Comparison of ENCODE assay signal across 9 cellular contexts in the genomic region with DNA sequence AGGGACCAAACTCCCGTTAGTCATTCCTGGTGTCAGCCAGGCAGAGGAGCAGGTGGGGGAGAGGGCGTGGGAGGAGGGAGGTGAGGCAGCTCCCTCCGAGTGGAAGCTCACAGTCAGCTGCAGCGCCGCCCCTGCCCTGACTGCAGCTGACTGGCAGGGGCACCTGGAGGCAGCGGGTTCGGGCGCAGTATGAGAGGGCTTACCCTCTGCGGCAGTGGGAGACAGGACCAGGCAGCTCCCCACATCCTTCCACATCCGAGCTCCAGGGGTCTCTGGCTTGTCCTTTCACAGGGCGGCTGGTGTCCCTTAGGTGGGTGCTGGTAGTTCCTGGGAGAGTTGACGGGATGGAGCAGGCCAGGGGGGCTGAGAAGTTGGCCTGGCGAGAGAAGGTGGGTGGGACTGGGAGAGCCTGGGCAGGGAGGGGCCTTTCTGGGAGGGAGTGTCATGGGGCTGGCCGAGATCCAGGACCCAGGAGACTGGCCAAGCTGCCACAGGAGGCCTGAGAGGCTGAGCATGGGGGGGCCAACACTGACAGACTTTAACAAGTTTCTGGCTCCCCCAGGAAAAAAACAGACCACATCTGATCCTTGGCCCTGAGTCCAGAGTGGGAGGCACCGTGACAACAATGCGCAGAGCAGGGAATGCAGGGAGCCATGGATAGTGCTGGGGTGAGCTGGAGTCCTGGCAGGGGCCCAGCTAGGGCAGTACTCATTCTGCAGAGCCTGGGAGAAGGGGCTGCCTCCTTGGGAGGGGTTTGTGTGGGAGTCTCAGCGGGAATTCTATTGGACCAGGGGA. TPM values are rescaled to one million over a fixed set of nuclear protein-coding genes. Genes with fewer than 3 reads are reported as not detected.
DNase-seq lines count a peak whose midpoint lies in the region; ATAC-seq, FAIRE-seq and TF ChIP-seq lines count a peak whose summit lies in the region.
"Had no signal": no experiment of that assay in that cellular context is flagged by ENCODE, and none has a peak within 500 bp of the region (broad histone marks: within the 10 kb centered on the region; RNA-seq: fewer than 3 reads in every experiment).

No MANE protein-coding gene starts in this region.

- peak overlapping the region; percentile 43 to 48 for H3K27ac ChIP-seq in kidney (ENCODE audit: low read depth in 2 of 2, low read length in 2 of 2)
- H3K27ac ChIP-seq: PC-9 had no signal

- H3K4me1 ChIP-seq in kidney (ENCODE audit: control insufficient read depth in 1 of 2, insufficient read depth in 1 of 2, low read depth in 1 of 2, low read length in 2 of 2): peaks cover 31 to 55% of the 10 kb centered on the region in 2 donors

- no peak for TF ChIP-seq CTCF in kidney (IDR thresholded peaks at IDR 0.05; ENCODE audit: borderline replicate concordance, extremely low read depth, insufficient read depth)

- H3K4me1 Mint-ChIP-seq in activated CD4-positive, alpha-beta T cell treated with anti-CD3 and anti-CD28 coated beads for 36 hours: peaks cover 87% of the 10 kb centered on the region
- peaks cover 92% of the 10 kb centered on the region for H3K4me1 Mint-ChIP-seq in activated naive CD8-positive, alpha-beta T cell treated with anti-CD3 and anti-CD28 coated beads, Interleukin-2, amount 50 U/mL, for 24 hours
- H3K4me1 Mint-ChIP-seq in stimulated activated naive CD8-positive, alpha-beta T cell treated with anti-CD3 and anti-CD28 coated beads, Interleukin-15, amount 100 ng/mL, for 72 hours: peaks cover 94% of the 10 kb centered on the region

- no peaks in the 10 kb centered on the region for H3K27me3 Mint-ChIP-seq in activated CD4-positive, alpha-beta T cell treated with anti-CD3 and anti-CD28 coated beads for 36 hours
- peaks cover 3% of the 10 kb centered on the region for H3K27me3 Mint-ChIP-seq in activated naive CD8-positive, alpha-beta T cell treated with anti-CD3 and anti-CD28 coated beads, Interleukin-2, amount 50 U/mL, for 24 hours
- no peaks in the 10 kb centered on the region for H3K27me3 Mint-ChIP-seq in stimulated activated naive CD8-positive, alpha-beta T cell treated with anti-CD3 and anti-CD28 coated beads, Interleukin-15, amount 100 ng/mL, for 72 hours

- POLR2A ChIA-PET in activated CD4-positive, alpha-beta T cell treated with anti-CD3 and anti-CD28 coated beads for 36 hours (lab: Charles Lee): interaction anchor here (0.7 to 1.0 kb wide), 2 partner anchors 49 to 1063 kb away, joined by 3 read pairs; no protein-coding TSS in a partner anchor

- H3K27me3 ChIP-seq in H7 (ENCODE audit: control insufficient read depth, insufficient read depth, low read length): no peaks in the 10 kb centered on the region

- H3K4me3 Mint-ChIP-seq in activated CD4-positive, alpha-beta T cell treated with anti-CD3 and anti-CD28 coated beads for 36 hours: peak overlapping the region; percentile 37
- peak overlapping the region; percentile 75 for H3K4me3 Mint-ChIP-seq in activated naive CD8-positive, alpha-beta T cell treated with anti-CD3 and anti-CD28 coated beads, Interleukin-2, amount 50 U/mL, for 24 hours
- H3K4me3 Mint-ChIP-seq in stimulated activated naive CD8-positive, alpha-beta T cell treated with anti-CD3 and anti-CD28 coated beads, Interleukin-15, amount 100 ng/mL, for 72 hours: peak overlapping the region; percentile 70 to 91

- FAIRE-seq in kidney (lab: Jason Lieb, UNC): no peak

- H3K36me3 ChIP-seq in kidney (ENCODE audit: control insufficient read depth in 1 of 2, insufficient read depth in 2 of 2, low read length in 2 of 2): no peaks in the 10 kb centered on the region
- no peaks in the 10 kb centered on the region for H3K36me3 ChIP-seq in H7 (replicated peaks; ENCODE audit: control insufficient read depth, insufficient read depth, low read length)

- H3K4me3 ChIP-seq in kidney (ENCODE audit: low read length in 2 of 2) (no peak overlapping the region), H7 (ENCODE audit: insufficient read depth, low read depth, low read length) (no peak overlapping the region)
- H3K4me3 ChIP-seq: PC-9 had no signal

- H3K9ac ChIP-seq in kidney (ENCODE audit: low read length in 2 of 2): no peak overlapping the region

- intact Hi-C loops in activated CD4-positive, alpha-beta T cell treated with anti-CD3 and anti-CD28 coated beads for 36 hours (cut with DNase I, micrococcal nuclease): loop anchor here in 1 of 2 experiments (5.0 kb wide), 1 partner anchor 635 kb away; no protein-coding TSS in a partner anchor
- intact Hi-C loops in kidney (cut with DNase I): no loop called here

- H3K9me3 ChIP-seq in kidney (ENCODE audit: control insufficient read depth in 1 of 2, low read length in 2 of 2): no peaks in the 10 kb centered on the region

- no peaks in the 10 kb centered on the region for H3K9me3 Mint-ChIP-seq in activated CD4-positive, alpha-beta T cell treated with anti-CD3 and anti-CD28 coated beads for 36 hours (ENCODE audit: low read depth)
- H3K9me3 Mint-ChIP-seq in activated naive CD8-positive, alpha-beta T cell treated with anti-CD3 and anti-CD28 coated beads, Interleukin-2, amount 50 U/mL, for 24 hours: no peaks in the 10 kb centered on the region
- H3K9me3 Mint-ChIP-seq in stimulated activated naive CD8-positive, alpha-beta T cell treated with anti-CD3 and anti-CD28 coated beads, Interleukin-15, amount 100 ng/mL, for 72 hours: no peaks in the 10 kb centered on the region

- no peak for ATAC-seq in activated CD4-positive, alpha-beta T cell treated with anti-CD3 and anti-CD28 coated beads for 36 hours
- no peak for ATAC-seq in activated naive CD8-positive, alpha-beta T cell treated with anti-CD3 and anti-CD28 coated beads, Interleukin-2, amount 50 U/mL, for 24 hours
- no peak for ATAC-seq in stimulated activated naive CD8-positive, alpha-beta T cell treated with anti-CD3 and anti-CD28 coated beads, Interleukin-15, amount 100 ng/mL, for 72 hours

- peak overlapping the region; percentile 82 for H3K27ac Mint-ChIP-seq in activated CD4-positive, alpha-beta T cell treated with anti-CD3 and anti-CD28 coated beads for 36 hours
- peak overlapping the region; percentile 86 for H3K27ac Mint-ChIP-seq in activated naive CD8-positive, alpha-beta T cell treated with anti-CD3 and anti-CD28 coated beads, Interleukin-2, amount 50 U/mL, for 24 hours
- peak overlapping the region; percentile 92 to 95 for H3K27ac Mint-ChIP-seq in stimulated activated naive CD8-positive, alpha-beta T cell treated with anti-CD3 and anti-CD28 coated beads, Interleukin-15, amount 100 ng/mL, for 72 hours

- DNase-seq in activated CD4-positive, alpha-beta T cell treated with anti-CD3 and anti-CD28 coated beads for 36 hours: peak; percentile 79
- no peak for DNase-seq in activated CD4-positive, alpha-beta T cell treated with anti-CD3 and anti-CD28 coated beads, Interleukin-2, amount 50 U/mL, for 1 hour
- DNase-seq in activated naive CD8-positive, alpha-beta T cell treated with anti-CD3 and anti-CD28 coated beads, Interleukin-2, amount 50 U/mL, for 24 hours: peak; percentile 65
- peak; percentile 91 for DNase-seq in kidney
- no peak for DNase-seq in stimulated activated naive CD8-positive, alpha-beta T cell treated with anti-CD3 and anti-CD28 coated beads, Interleukin-15, amount 100 ng/mL, for 72 hours
- DNase-seq in cortex of kidney (lab: John Stamatoyannopoulos, UW): no peak
- no peak for DNase-seq in H7
- DNase-seq in foreskin melanocyte: no peak

- peaks cover 45% of the 10 kb centered on the region for H3K36me3 Mint-ChIP-seq in activated CD4-positive, alpha-beta T cell treated with anti-CD3 and anti-CD28 coated beads for 36 hours (ENCODE audit: low read depth)
- H3K36me3 Mint-ChIP-seq in activated naive CD8-positive, alpha-beta T cell treated with anti-CD3 and anti-CD28 coated beads, Interleukin-2, amount 50 U/mL, for 24 hours (ENCODE audit: low read depth): peaks cover 32% of the 10 kb centered on the region

- CTCF ChIA-PET in activated CD4-positive, alpha-beta T cell treated with anti-CD3 and anti-CD28 coated beads for 36 hours (lab: Charles Lee): interaction anchor here (0.6 to 1.2 kb wide), 3 partner anchors 13 to 670 kb away, joined by 3 read pairs; a partner anchor contains a TSS

RNA-seq across cellular contexts. Expression of a gene that starts 4.9 kb away (rescaled TPM):
- total RNA-seq in activated CD4-positive, alpha-beta T cell treated with anti-CD3 and anti-CD28 coated beads for 36 hours: 10 to 100 TPM; 30.6 to 31.3 TPM
- 6.9 TPM for total RNA-seq in kidney
- 6.1 TPM for polyA plus RNA-seq in kidney (ENCODE audit: insufficient read depth, low read depth, low replicate concordance)
- 4.0 and 7.0 TPM in 2 replicates for total RNA-seq in H7 (2014; rRNA removed; shearing (Covaris generic))

Comparison
In these comparisons a context has a peak if more than half of its experiments do, and no peak if none do; other contexts are left out.
1. DNase-seq: peak in activated CD4-positive, alpha-beta T cell treated with anti-CD3 and anti-CD28 coated beads for 36 hours (single experiment), activated naive CD8-positive, alpha-beta T cell treated with anti-CD3 and anti-CD28 coated beads, Interleukin-2, amount 50 U/mL, for 24 hours (single experiment) and kidney (single experiment); none in activated CD4-positive, alpha-beta T cell treated with anti-CD3 and anti-CD28 coated beads, Interleukin-2, amount 50 U/mL, for 1 hour (single experiment), stimulated activated naive CD8-positive, alpha-beta T cell treated with anti-CD3 and anti-CD28 coated beads, Interleukin-15, amount 100 ng/mL, for 72 hours (0 of 2), cortex of kidney (single experiment), H7 (single experiment) and foreskin melanocyte (single experiment).
2. Peak in every context shown above with its lines, with median percentiles within 50 percentile points of each other: H3K27ac Mint-ChIP-seq and H3K4me3 Mint-ChIP-seq.